2 cellular contexts compared by ENCODE assay signal in the genomic region with DNA sequence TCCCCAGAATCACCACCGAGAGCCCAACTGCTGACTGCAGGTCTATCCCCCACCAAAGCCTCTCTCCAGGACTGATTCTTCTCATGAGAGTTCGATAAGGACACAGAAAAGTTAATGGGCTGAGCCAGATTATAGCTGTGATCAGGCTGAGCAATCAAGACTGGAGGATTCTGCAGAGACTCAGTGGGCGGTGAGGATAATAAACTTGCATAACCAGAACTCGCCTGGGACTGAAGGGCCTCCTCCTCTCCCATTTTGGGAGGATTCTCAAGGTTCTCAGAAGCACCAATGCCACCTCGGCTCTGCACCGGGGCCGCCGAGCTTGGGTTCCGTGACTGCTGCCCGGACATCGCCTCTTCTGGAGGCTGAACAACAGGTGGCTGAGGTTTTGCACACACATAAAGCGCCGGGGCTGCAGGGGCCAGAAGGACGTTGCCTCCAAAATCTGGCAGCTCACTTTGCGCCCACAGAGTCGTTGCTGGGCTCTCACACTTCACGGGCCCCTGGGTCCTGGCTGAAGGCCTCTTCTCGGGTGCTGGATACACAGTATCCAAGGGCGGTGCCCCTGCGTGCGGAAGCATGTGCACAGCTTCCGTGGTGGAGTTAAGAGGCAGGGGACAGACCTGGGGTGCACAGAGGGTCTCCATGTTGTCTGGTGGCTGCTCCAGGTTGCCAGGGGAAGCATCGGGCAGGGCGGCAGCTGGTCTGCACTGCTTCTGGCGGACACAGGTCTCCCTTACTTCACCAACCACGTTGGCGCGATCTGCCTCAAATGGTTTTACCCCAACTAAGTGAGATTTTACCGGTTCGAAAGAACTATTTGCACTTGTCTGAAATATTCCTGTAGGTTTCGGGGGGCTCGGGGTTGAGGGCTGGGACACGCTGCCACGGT.
TF ChIP-seq lines count a peak whose summit lies in the region.

No MANE protein-coding gene starts in this region.

TF ChIP-seq in HepG2, 621 proteins besides CTCF, POLR2A, EP300 and RAD21:
- TF ChIP-seq MBNL3 (CRISPR knock-in tag; conservative IDR thresholded peaks at IDR 0.05): no peak
- TF ChIP-seq TAF1 (CRISPR knock-in tag; IDR thresholded peaks at IDR 0.05): no peak
- TF ChIP-seq ZNF460 (CRISPR knock-in tag; IDR thresholded peaks at IDR 0.05; ENCODE audit: borderline replicate concordance): no peak
- no peak for TF ChIP-seq ZFP41 (CRISPR knock-in tag; IDR thresholded peaks at IDR 0.05; ENCODE audit: borderline replicate concordance)
- peak; percentile 83 for TF ChIP-seq AGO2 (optimal IDR thresholded peaks at IDR 0.05; ENCODE audit: low read depth, low read length)
- TF ChIP-seq ZNF282 (IDR thresholded peaks at IDR 0.05; ENCODE audit: partially characterized antibody): no peak
- TF ChIP-seq HOXA3 (CRISPR knock-in tag; IDR thresholded peaks at IDR 0.05): no peak
- TF ChIP-seq, protein P1, sequence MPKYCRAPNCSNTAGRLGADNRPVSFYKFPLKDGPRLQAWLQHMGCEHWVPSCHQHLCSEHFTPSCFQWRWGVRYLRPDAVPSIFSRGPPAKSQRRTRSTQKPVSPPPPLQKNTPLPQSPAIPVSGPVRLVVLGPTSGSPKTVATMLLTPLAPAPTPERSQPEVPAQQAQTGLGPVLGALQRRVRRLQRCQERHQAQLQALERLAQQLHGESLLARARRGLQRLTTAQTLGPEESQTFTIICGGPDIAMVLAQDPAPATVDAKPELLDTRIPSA (CRISPR knock-in tag; IDR thresholded peaks at IDR 0.05; ENCODE audit: borderline replicate concordance): no peak

TF ChIP-seq in K562, 482 proteins besides CTCF, POLR2A, EP300 and RAD21:
- TF ChIP-seq IRF2 (CRISPR knock-in tag; IDR thresholded peaks at IDR 0.05): no peak
- no peak for TF ChIP-seq RUNX1 (IDR thresholded peaks at IDR 0.05; ENCODE audit: low read depth)
- no peak for TF ChIP-seq ZNF830 (CRISPR knock-in tag; IDR thresholded peaks at IDR 0.05)
- no peak for TF ChIP-seq ZNF668 (CRISPR knock-in tag; IDR thresholded peaks at IDR 0.05)
- TF ChIP-seq ZFP30 (CRISPR knock-in tag; IDR thresholded peaks at IDR 0.05; ENCODE audit: borderline replicate concordance): no peak
- TF ChIP-seq, protein P2, sequence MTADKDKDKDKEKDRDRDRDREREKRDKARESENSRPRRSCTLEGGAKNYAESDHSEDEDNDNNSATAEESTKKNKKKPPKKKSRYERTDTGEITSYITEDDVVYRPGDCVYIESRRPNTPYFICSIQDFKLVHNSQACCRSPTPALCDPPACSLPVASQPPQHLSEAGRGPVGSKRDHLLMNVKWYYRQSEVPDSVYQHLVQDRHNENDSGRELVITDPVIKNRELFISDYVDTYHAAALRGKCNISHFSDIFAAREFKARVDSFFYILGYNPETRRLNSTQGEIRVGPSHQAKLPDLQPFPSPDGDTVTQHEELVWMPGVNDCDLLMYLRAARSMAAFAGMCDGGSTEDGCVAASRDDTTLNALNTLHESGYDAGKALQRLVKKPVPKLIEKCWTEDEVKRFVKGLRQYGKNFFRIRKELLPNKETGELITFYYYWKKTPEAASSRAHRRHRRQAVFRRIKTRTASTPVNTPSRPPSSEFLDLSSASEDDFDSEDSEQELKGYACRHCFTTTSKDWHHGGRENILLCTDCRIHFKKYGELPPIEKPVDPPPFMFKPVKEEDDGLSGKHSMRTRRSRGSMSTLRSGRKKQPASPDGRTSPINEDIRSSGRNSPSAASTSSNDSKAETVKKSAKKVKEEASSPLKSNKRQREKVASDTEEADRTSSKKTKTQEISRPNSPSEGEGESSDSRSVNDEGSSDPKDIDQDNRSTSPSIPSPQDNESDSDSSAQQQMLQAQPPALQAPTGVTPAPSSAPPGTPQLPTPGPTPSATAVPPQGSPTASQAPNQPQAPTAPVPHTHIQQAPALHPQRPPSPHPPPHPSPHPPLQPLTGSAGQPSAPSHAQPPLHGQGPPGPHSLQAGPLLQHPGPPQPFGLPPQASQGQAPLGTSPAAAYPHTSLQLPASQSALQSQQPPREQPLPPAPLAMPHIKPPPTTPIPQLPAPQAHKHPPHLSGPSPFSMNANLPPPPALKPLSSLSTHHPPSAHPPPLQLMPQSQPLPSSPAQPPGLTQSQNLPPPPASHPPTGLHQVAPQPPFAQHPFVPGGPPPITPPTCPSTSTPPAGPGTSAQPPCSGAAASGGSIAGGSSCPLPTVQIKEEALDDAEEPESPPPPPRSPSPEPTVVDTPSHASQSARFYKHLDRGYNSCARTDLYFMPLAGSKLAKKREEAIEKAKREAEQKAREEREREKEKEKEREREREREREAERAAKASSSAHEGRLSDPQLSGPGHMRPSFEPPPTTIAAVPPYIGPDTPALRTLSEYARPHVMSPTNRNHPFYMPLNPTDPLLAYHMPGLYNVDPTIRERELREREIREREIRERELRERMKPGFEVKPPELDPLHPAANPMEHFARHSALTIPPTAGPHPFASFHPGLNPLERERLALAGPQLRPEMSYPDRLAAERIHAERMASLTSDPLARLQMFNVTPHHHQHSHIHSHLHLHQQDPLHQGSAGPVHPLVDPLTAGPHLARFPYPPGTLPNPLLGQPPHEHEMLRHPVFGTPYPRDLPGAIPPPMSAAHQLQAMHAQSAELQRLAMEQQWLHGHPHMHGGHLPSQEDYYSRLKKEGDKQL (CRISPR knock-in tag; IDR thresholded peaks at IDR 0.05; ENCODE audit: borderline replicate concordance): no peak
- no peak for TF ChIP-seq ARID1B (IDR thresholded peaks at IDR 0.05)
- TF ChIP-seq CBX8 (IDR thresholded peaks at IDR 0.05; ENCODE audit: borderline replicate concordance, extremely low read depth, low read depth, low read length, poor library complexity, severe bottlenecking): no peak
- TF ChIP-seq POLR2AphosphoS2 (IDR thresholded peaks at IDR 0.05; ENCODE audit: low read length): 0 out of 2 replicates have a peak, but pooled peaks have one; percentile 45
- TF ChIP-seq, protein P3, sequence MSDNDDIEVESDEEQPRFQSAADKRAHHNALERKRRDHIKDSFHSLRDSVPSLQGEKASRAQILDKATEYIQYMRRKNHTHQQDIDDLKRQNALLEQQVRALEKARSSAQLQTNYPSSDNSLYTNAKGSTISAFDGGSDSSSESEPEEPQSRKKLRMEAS (CRISPR knock-in tag; IDR thresholded peaks at IDR 0.05): no peak
- peak; percentile 83 for TF ChIP-seq POLR2G (IDR thresholded peaks at IDR 0.05; ENCODE audit: low read depth, low read length)
- TF ChIP-seq, protein P4, sequence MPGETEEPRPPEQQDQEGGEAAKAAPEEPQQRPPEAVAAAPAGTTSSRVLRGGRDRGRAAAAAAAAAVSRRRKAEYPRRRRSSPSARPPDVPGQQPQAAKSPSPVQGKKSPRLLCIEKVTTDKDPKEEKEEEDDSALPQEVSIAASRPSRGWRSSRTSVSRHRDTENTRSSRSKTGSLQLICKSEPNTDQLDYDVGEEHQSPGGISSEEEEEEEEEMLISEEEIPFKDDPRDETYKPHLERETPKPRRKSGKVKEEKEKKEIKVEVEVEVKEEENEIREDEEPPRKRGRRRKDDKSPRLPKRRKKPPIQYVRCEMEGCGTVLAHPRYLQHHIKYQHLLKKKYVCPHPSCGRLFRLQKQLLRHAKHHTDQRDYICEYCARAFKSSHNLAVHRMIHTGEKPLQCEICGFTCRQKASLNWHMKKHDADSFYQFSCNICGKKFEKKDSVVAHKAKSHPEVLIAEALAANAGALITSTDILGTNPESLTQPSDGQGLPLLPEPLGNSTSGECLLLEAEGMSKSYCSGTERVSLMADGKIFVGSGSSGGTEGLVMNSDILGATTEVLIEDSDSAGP (CRISPR knock-in tag; IDR thresholded peaks at IDR 0.05): no peak
- no peak for TF ChIP-seq SNRNP70 (optimal IDR thresholded peaks at IDR 0.05; ENCODE audit: low read depth, low read length)
- no peak for TF ChIP-seq SAFB (IDR thresholded peaks at IDR 0.05; ENCODE audit: borderline replicate concordance, low read depth, low read length)
- no peak for TF ChIP-seq MAFK (IDR thresholded peaks at IDR 0.05; ENCODE audit: low read length)
- TF ChIP-seq MEIS2 (IDR thresholded peaks at IDR 0.05; ENCODE audit: partially characterized antibody): no peak
- no peak for TF ChIP-seq HNRNPUL1 (IDR thresholded peaks at IDR 0.05; ENCODE audit: low read length)
- TF ChIP-seq SUPT5H (IDR thresholded peaks at IDR 0.05): no peak
- no peak for TF ChIP-seq MEF2A (IDR thresholded peaks at IDR 0.05; ENCODE audit: control insufficient read depth, low read depth, low read length)
- TF ChIP-seq RBM22 (IDR thresholded peaks at IDR 0.05; ENCODE audit: low read depth, low read length, poor library complexity, severe bottlenecking): peak; percentile 85
- no peak for TF ChIP-seq ZNF175 (CRISPR knock-in tag; IDR thresholded peaks at IDR 0.05; ENCODE audit: low read depth)
- TF ChIP-seq RBM39 (optimal IDR thresholded peaks at IDR 0.05; ENCODE audit: low read depth, low read length): no peak
- TF ChIP-seq, protein P5, sequence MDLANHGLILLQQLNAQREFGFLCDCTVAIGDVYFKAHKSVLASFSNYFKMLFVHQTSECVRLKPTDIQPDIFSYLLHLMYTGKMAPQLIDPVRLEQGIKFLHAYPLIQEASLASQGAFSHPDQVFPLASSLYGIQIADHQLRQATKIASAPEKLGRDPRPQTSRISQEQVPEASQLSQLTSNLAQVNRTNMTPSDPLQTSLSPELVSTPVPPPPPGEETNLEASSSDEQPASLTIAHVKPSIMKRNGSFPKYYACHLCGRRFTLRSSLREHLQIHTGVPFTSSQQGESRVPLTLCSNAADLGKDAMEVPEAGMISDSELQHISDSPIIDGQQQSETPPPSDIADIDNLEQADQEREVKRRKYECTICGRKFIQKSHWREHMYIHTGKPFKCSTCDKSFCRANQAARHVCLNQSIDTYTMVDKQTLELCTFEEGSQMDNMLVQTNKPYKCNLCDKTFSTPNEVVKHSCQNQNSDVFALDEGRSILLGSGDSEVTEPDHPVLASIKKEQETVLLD (IDR thresholded peaks at IDR 0.05): no peak
- TF ChIP-seq POLR3G (IDR thresholded peaks at IDR 0.05; ENCODE audit: extremely low read depth, insufficient read length, insufficient replicate concordance): no peak
- TF ChIP-seq, protein P6, sequence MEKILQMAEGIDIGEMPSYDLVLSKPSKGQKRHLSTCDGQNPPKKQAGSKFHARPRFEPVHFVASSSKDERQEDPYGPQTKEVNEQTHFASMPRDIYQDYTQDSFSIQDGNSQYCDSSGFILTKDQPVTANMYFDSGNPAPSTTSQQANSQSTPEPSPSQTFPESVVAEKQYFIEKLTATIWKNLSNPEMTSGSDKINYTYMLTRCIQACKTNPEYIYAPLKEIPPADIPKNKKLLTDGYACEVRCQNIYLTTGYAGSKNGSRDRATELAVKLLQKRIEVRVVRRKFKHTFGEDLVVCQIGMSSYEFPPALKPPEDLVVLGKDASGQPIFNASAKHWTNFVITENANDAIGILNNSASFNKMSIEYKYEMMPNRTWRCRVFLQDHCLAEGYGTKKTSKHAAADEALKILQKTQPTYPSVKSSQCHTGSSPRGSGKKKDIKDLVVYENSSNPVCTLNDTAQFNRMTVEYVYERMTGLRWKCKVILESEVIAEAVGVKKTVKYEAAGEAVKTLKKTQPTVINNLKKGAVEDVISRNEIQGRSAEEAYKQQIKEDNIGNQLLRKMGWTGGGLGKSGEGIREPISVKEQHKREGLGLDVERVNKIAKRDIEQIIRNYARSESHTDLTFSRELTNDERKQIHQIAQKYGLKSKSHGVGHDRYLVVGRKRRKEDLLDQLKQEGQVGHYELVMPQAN (IDR thresholded peaks at IDR 0.05; ENCODE audit: borderline replicate concordance): no peak
- no peak for TF ChIP-seq ZNF23 (CRISPR knock-in tag; IDR thresholded peaks at IDR 0.05)
- TF ChIP-seq TRIM24 (IDR thresholded peaks at IDR 0.05): no peak
- TF ChIP-seq, protein P7, sequence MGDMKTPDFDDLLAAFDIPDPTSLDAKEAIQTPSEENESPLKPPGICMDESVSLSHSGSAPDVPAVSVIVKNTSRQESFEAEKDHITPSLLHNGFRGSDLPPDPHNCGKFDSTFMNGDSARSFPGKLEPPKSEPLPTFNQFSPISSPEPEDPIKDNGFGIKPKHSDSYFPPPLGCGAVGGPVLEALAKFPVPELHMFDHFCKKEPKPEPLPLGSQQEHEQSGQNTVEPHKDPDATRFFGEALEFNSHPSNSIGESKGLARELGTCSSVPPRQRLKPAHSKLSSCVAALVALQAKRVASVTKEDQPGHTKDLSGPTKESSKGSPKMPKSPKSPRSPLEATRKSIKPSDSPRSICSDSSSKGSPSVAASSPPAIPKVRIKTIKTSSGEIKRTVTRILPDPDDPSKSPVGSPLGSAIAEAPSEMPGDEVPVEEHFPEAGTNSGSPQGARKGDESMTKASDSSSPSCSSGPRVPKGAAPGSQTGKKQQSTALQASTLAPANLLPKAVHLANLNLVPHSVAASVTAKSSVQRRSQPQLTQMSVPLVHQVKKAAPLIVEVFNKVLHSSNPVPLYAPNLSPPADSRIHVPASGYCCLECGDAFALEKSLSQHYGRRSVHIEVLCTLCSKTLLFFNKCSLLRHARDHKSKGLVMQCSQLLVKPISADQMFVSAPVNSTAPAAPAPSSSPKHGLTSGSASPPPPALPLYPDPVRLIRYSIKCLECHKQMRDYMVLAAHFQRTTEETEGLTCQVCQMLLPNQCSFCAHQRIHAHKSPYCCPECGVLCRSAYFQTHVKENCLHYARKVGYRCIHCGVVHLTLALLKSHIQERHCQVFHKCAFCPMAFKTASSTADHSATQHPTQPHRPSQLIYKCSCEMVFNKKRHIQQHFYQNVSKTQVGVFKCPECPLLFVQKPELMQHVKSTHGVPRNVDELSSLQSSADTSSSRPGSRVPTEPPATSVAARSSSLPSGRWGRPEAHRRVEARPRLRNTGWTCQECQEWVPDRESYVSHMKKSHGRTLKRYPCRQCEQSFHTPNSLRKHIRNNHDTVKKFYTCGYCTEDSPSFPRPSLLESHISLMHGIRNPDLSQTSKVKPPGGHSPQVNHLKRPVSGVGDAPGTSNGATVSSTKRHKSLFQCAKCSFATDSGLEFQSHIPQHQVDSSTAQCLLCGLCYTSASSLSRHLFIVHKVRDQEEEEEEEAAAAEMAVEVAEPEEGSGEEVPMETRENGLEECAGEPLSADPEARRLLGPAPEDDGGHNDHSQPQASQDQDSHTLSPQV (IDR thresholded peaks at IDR 0.05): no peak
- TF ChIP-seq EGR1 (conservative IDR thresholded peaks at IDR 0.05): no peak
- no peak for TF ChIP-seq FOXJ2 (tag; IDR thresholded peaks at IDR 0.05)
- TF ChIP-seq GTF2F1 (IDR thresholded peaks at IDR 0.05; ENCODE audit: low read depth, low read length): no peak
- TF ChIP-seq L3MBTL2 (IDR thresholded peaks at IDR 0.05): no peak
- 0 out of 2 replicates have a peak, but pooled peaks have one; percentile 0 for TF ChIP-seq MYNN (IDR thresholded peaks at IDR 0.05)
- TF ChIP-seq MYNN (CRISPR knock-in tag; IDR thresholded peaks at IDR 0.05): no peak
- peak; percentile 62 for TF ChIP-seq RBFOX2 (IDR thresholded peaks at IDR 0.05; ENCODE audit: low read depth, low read length)
- TF ChIP-seq, protein P8, sequence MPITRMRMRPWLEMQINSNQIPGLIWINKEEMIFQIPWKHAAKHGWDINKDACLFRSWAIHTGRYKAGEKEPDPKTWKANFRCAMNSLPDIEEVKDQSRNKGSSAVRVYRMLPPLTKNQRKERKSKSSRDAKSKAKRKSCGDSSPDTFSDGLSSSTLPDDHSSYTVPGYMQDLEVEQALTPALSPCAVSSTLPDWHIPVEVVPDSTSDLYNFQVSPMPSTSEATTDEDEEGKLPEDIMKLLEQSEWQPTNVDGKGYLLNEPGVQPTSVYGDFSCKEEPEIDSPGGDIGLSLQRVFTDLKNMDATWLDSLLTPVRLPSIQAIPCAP (CRISPR knock-in tag; IDR thresholded peaks at IDR 0.05; ENCODE audit: borderline replicate concordance): no peak
